ENCODE assay signal across 1 cellular context in genomic region chr3:156583469-156583868, GRCh38.
A peak's percentile ranks its signal among the peaks of the same experiment; 100 is the strongest.
TF ChIP-seq lines count a peak whose summit lies in the region.

No MANE protein-coding gene starts in this region.

TF ChIP-seq in K562, 482 proteins besides CTCF, POLR2A, EP300 and RAD21 (continues in another document):
- TF ChIP-seq USF1 (CRISPR knock-in tag; IDR thresholded peaks at IDR 0.05) (no peak), LEF1 (IDR thresholded peaks at IDR 0.05) (no peak), ZFPM2 (CRISPR knock-in tag; IDR thresholded peaks at IDR 0.05) (no peak), ARID1B (IDR thresholded peaks at IDR 0.05) (no peak), FOSL1 (tag; conservative IDR thresholded peaks at IDR 0.05) (0 out of 2 replicates have a peak, but pooled peaks have one; percentile 17), GMEB1 (CRISPR knock-in tag; IDR thresholded peaks at IDR 0.05) (no peak), PHF21A (IDR thresholded peaks at IDR 0.05; ENCODE audit: borderline replicate concordance, low read depth) (no peak), ZNF197 (CRISPR knock-in tag; IDR thresholded peaks at IDR 0.05; ENCODE audit: low read depth) (no peak), CXXC5 (CRISPR knock-in tag; IDR thresholded peaks at IDR 0.05) (no peak), MLLT1 (IDR thresholded peaks at IDR 0.05) (no peak), ZNF707 (CRISPR knock-in tag; conservative IDR thresholded peaks at IDR 0.05) (no peak), SRSF3 (IDR thresholded peaks at IDR 0.05; ENCODE audit: insufficient read depth, low read length) (no peak), ZNF512 (tag; IDR thresholded peaks at IDR 0.05) (0 out of 2 replicates have a peak, but pooled peaks have one; percentile 53), FOXK1 (CRISPR knock-in tag; IDR thresholded peaks at IDR 0.05; ENCODE audit: borderline replicate concordance) (no peak), ATF2 (CRISPR knock-in tag; IDR thresholded peaks at IDR 0.05) (no peak), ZFP36 (IDR thresholded peaks at IDR 0.05; ENCODE audit: low read depth, low read length, partially characterized antibody) (no peak), ELF1 (tag; IDR thresholded peaks at IDR 0.05) (no peak), MYC (IDR thresholded peaks at IDR 0.05; ENCODE audit: low read depth, low read length) (no peak), MYC (CRISPR knock-in tag; IDR thresholded peaks at IDR 0.05; ENCODE audit: borderline replicate concordance, low read depth) (no peak), C11orf30 (IDR thresholded peaks at IDR 0.05; ENCODE audit: low read depth) (peak; percentile 89), HCFC1 (IDR thresholded peaks at IDR 0.05; ENCODE audit: low read depth, low read length) (no peak), TBL1XR1 (IDR thresholded peaks at IDR 0.05; ENCODE audit: low read length in 2 of 2) (no peak), IRF1 (CRISPR knock-in tag; IDR thresholded peaks at IDR 0.05; ENCODE audit: borderline replicate concordance) (no peak), HMGN3 (IDR thresholded peaks at IDR 0.05; ENCODE audit: borderline replicate concordance, extremely low read depth, insufficient read length, low read depth, low read length) (no peak), SMARCA4 (IDR thresholded peaks at IDR 0.05) (0 out of 2 replicates have a peak, but pooled peaks have one; percentile 26), ZNF699 (CRISPR knock-in tag; IDR thresholded peaks at IDR 0.05; ENCODE audit: insufficient replicate concordance) (no peak), MAFF (IDR thresholded peaks at IDR 0.05; ENCODE audit: low read length) (peak; percentile 76), HNRNPUL1 (IDR thresholded peaks at IDR 0.05; ENCODE audit: low read length) (no peak), ZBTB17 (CRISPR knock-in tag; IDR thresholded peaks at IDR 0.05) (no peak), NFE2 (IDR thresholded peaks at IDR 0.05; ENCODE audit: low read depth) (peak; percentile 65), YY1 (IDR thresholded peaks at IDR 0.05; ENCODE audit: borderline replicate concordance in 1 of 3, control insufficient read depth in 1 of 3, extremely low read depth in 1 of 3, insufficient read depth in 3 of 3, insufficient read length in 1 of 3, insufficient replicate concordance in 2 of 3, low read depth in 1 of 3, low read length in 2 of 3) (no peak), MYBL2 (IDR thresholded peaks at IDR 0.05; ENCODE audit: low read depth) (no peak), MYBL2 (CRISPR knock-in tag; IDR thresholded peaks at IDR 0.05; ENCODE audit: borderline replicate concordance) (no peak), NR4A1 (CRISPR knock-in tag; IDR thresholded peaks at IDR 0.05) (no peak), NR4A1 (tag; IDR thresholded peaks at IDR 0.05) (no peak), NR3C1 (CRISPR knock-in tag; IDR thresholded peaks at IDR 0.05) (no peak), MAFG (tag; conservative IDR thresholded peaks at IDR 0.05) (peak; percentile 79), BCL6 (CRISPR knock-in tag; IDR thresholded peaks at IDR 0.05) (no peak), MAFK (IDR thresholded peaks at IDR 0.05; ENCODE audit: low read length) (peak; percentile 70; the same call in 1 of the 2 replicates), SMARCE1 (IDR thresholded peaks at IDR 0.05) (peak; percentile 45; the same call in 1 of the 2 replicates), L3MBTL2 (IDR thresholded peaks at IDR 0.05) (0 out of 2 replicates have a peak, but pooled peaks have one; percentile 15), NCOA4 (IDR thresholded peaks at IDR 0.05; ENCODE audit: partially characterized antibody) (no peak), SIX5 (IDR thresholded peaks at IDR 0.05; ENCODE audit: borderline replicate concordance in 1 of 2, insufficient read depth in 1 of 2, low read depth in 1 of 2, low read length in 2 of 2) (no peak), THRA (IDR thresholded peaks at IDR 0.05) (no peak), CBFA2T3 (IDR thresholded peaks at IDR 0.05) (no peak), ZNF695 (CRISPR knock-in tag; IDR thresholded peaks at IDR 0.05) (no peak), NUFIP1 (IDR thresholded peaks at IDR 0.05; ENCODE audit: partially characterized antibody) (no peak), NR2C2 (CRISPR knock-in tag; IDR thresholded peaks at IDR 0.05) (no peak), NR2C2 (tag; IDR thresholded peaks at IDR 0.05) (no peak), DLX4 (CRISPR knock-in tag; IDR thresholded peaks at IDR 0.05) (no peak), ZNF253 (CRISPR knock-in tag; conservative IDR thresholded peaks at IDR 0.05) (no peak)
- TF ChIP-seq, protein P1, sequence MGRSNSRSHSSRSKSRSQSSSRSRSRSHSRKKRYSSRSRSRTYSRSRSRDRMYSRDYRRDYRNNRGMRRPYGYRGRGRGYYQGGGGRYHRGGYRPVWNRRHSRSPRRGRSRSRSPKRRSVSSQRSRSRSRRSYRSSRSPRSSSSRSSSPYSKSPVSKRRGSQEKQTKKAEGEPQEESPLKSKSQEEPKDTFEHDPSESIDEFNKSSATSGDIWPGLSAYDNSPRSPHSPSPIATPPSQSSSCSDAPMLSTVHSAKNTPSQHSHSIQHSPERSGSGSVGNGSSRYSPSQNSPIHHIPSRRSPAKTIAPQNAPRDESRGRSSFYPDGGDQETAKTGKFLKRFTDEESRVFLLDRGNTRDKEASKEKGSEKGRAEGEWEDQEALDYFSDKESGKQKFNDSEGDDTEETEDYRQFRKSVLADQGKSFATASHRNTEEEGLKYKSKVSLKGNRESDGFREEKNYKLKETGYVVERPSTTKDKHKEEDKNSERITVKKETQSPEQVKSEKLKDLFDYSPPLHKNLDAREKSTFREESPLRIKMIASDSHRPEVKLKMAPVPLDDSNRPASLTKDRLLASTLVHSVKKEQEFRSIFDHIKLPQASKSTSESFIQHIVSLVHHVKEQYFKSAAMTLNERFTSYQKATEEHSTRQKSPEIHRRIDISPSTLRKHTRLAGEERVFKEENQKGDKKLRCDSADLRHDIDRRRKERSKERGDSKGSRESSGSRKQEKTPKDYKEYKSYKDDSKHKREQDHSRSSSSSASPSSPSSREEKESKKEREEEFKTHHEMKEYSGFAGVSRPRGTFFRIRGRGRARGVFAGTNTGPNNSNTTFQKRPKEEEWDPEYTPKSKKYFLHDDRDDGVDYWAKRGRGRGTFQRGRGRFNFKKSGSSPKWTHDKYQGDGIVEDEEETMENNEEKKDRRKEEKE (IDR thresholded peaks at IDR 0.05; ENCODE audit: borderline replicate concordance in 1 of 2, control insufficient read depth in 1 of 2, low read depth in 2 of 2, low read length in 1 of 2) = no peak
- TF ChIP-seq, protein P2, sequence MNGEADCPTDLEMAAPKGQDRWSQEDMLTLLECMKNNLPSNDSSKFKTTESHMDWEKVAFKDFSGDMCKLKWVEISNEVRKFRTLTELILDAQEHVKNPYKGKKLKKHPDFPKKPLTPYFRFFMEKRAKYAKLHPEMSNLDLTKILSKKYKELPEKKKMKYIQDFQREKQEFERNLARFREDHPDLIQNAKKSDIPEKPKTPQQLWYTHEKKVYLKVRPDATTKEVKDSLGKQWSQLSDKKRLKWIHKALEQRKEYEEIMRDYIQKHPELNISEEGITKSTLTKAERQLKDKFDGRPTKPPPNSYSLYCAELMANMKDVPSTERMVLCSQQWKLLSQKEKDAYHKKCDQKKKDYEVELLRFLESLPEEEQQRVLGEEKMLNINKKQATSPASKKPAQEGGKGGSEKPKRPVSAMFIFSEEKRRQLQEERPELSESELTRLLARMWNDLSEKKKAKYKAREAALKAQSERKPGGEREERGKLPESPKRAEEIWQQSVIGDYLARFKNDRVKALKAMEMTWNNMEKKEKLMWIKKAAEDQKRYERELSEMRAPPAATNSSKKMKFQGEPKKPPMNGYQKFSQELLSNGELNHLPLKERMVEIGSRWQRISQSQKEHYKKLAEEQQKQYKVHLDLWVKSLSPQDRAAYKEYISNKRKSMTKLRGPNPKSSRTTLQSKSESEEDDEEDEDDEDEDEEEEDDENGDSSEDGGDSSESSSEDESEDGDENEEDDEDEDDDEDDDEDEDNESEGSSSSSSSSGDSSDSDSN (IDR thresholded peaks at IDR 0.05; ENCODE audit: borderline replicate concordance in 1 of 2, low read depth in 2 of 2, low read length in 2 of 2) = no peak
- TF ChIP-seq, protein P3, sequence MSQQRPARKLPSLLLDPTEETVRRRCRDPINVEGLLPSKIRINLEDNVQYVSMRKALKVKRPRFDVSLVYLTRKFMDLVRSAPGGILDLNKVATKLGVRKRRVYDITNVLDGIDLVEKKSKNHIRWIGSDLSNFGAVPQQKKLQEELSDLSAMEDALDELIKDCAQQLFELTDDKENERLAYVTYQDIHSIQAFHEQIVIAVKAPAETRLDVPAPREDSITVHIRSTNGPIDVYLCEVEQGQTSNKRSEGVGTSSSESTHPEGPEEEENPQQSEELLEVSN (IDR thresholded peaks at IDR 0.05; ENCODE audit: borderline replicate concordance in 1 of 2, extremely low read depth in 1 of 2, insufficient read depth in 1 of 2, insufficient read length in 1 of 2, low read depth in 1 of 2, low read length in 1 of 2, poor library complexity in 1 of 2, severe bottlenecking in 1 of 2) = no peak
